Comparison of ENCODE assay signal across 1 cellular context in the genomic region with DNA sequence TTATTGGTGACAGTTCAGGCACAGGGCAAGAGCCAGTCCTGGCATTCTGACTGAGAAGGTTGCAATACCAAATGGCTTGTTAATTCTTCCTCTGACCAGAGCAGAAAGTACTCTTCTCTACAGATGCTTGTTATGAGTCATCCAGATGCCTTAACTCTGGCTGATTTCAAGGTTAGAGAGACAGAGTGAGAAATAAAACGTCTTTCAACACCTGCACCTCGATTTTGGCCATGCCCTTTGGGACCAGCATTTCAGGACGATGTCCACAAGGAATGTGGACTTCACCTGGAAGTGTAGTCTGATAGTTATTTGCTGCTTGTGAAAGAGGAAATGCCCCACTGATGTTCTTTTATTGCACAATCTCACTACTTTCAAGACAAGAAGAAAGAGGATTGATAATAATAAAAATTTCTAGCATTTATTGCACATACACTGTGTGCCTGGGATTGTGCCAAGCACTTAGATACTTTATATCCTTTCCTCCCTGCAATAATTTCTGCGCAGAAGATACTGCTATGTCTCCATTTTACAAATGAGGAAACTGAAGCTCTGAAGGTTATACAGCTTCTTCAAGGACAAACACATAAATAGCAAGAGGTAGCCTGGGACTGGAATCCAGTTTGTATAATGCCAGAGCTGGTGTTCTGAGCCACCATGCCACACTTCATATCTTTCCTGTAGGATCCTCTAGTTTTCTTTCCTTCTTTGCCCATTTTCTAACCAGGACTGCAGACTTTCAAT.
TF ChIP-seq lines count a peak whose summit lies in the region.

No MANE protein-coding gene starts in this region.

TF ChIP-seq in HepG2, 621 proteins besides CTCF, POLR2A, EP300 and RAD21 (continued from another document):
- TF ChIP-seq, protein P1, sequence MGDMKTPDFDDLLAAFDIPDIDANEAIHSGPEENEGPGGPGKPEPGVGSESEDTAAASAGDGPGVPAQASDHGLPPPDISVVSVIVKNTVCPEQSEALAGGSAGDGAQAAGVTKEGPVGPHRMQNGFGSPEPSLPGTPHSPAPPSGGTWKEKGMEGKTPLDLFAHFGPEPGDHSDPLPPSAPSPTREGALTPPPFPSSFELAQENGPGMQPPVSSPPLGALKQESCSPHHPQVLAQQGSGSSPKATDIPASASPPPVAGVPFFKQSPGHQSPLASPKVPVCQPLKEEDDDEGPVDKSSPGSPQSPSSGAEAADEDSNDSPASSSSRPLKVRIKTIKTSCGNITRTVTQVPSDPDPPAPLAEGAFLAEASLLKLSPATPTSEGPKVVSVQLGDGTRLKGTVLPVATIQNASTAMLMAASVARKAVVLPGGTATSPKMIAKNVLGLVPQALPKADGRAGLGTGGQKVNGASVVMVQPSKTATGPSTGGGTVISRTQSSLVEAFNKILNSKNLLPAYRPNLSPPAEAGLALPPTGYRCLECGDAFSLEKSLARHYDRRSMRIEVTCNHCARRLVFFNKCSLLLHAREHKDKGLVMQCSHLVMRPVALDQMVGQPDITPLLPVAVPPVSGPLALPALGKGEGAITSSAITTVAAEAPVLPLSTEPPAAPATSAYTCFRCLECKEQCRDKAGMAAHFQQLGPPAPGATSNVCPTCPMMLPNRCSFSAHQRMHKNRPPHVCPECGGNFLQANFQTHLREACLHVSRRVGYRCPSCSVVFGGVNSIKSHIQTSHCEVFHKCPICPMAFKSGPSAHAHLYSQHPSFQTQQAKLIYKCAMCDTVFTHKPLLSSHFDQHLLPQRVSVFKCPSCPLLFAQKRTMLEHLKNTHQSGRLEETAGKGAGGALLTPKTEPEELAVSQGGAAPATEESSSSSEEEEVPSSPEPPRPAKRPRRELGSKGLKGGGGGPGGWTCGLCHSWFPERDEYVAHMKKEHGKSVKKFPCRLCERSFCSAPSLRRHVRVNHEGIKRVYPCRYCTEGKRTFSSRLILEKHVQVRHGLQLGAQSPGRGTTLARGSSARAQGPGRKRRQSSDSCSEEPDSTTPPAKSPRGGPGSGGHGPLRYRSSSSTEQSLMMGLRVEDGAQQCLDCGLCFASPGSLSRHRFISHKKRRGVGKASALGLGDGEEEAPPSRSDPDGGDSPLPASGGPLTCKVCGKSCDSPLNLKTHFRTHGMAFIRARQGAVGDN (CRISPR knock-in tag; IDR thresholded peaks at IDR 0.05): no peak
- TF ChIP-seq HNF4A (CRISPR knock-in tag; IDR thresholded peaks at IDR 0.05) (peak; percentile 29; the same call in 1 of the 2 replicates), PHF21A (CRISPR knock-in tag; IDR thresholded peaks at IDR 0.05) (no peak), ZNF83 (CRISPR knock-in tag; IDR thresholded peaks at IDR 0.05; ENCODE audit: borderline replicate concordance) (no peak), CHD2 (IDR thresholded peaks at IDR 0.05; ENCODE audit: low read depth, low read length) (no peak), NCOA2 (CRISPR knock-in tag; IDR thresholded peaks at IDR 0.05) (0 out of 2 replicates have a peak, but pooled peaks have one; percentile 8), ZFP62 (CRISPR knock-in tag; IDR thresholded peaks at IDR 0.05) (no peak), ISX (CRISPR knock-in tag; conservative IDR thresholded peaks at IDR 0.05) (no peak), SMC3 (IDR thresholded peaks at IDR 0.05; ENCODE audit: low read length) (0 out of 2 replicates have a peak, but pooled peaks have one; percentile 3), CEBPG (CRISPR knock-in tag; IDR thresholded peaks at IDR 0.05) (peak; percentile 70), RFX1 (IDR thresholded peaks at IDR 0.05) (no peak), SRY (CRISPR knock-in tag; IDR thresholded peaks at IDR 0.05) (no peak), FOSL1 (CRISPR knock-in tag; IDR thresholded peaks at IDR 0.05; ENCODE audit: borderline replicate concordance) (peak; percentile 52; the same call in 1 of the 2 replicates), NFYB (CRISPR knock-in tag; IDR thresholded peaks at IDR 0.05) (no peak), RBFOX2 (IDR thresholded peaks at IDR 0.05; ENCODE audit: low read depth, low read length) (no peak), HDAC2 (CRISPR knock-in tag; IDR thresholded peaks at IDR 0.05) (0 out of 2 replicates have a peak, but pooled peaks have one; percentile 16), FOXK2 (IDR thresholded peaks at IDR 0.05) (no peak), ZNF382 (CRISPR knock-in tag; IDR thresholded peaks at IDR 0.05; ENCODE audit: borderline replicate concordance) (no peak), ZNF761 (CRISPR knock-in tag; conservative IDR thresholded peaks at IDR 0.05) (no peak), RFX3 (CRISPR knock-in tag; IDR thresholded peaks at IDR 0.05) (no peak), NR2F6 (IDR thresholded peaks at IDR 0.05) (no peak), NR2F6 (CRISPR knock-in tag; IDR thresholded peaks at IDR 0.05) (no peak), NFKB2 (CRISPR knock-in tag; IDR thresholded peaks at IDR 0.05; ENCODE audit: borderline replicate concordance) (no peak), JUND (CRISPR knock-in tag; IDR thresholded peaks at IDR 0.05) (peak; percentile 45; the same call in 1 of the 2 replicates), FOSL2 (CRISPR knock-in tag; IDR thresholded peaks at IDR 0.05) (peak; percentile 89), ZNF614 (CRISPR knock-in tag; IDR thresholded peaks at IDR 0.05; ENCODE audit: borderline replicate concordance) (0 out of 2 replicates have a peak, but pooled peaks have one; percentile 13), STAG1 (CRISPR knock-in tag; IDR thresholded peaks at IDR 0.05) (no peak), ZBTB21 (CRISPR knock-in tag; IDR thresholded peaks at IDR 0.05) (no peak), SMAD9 (CRISPR knock-in tag; IDR thresholded peaks at IDR 0.05) (no peak), ZNF30 (CRISPR knock-in tag; IDR thresholded peaks at IDR 0.05) (no peak), KAT2B (IDR thresholded peaks at IDR 0.05; ENCODE audit: borderline replicate concordance, low read depth, low read length) (no peak)
- TF ChIP-seq, protein P2, sequence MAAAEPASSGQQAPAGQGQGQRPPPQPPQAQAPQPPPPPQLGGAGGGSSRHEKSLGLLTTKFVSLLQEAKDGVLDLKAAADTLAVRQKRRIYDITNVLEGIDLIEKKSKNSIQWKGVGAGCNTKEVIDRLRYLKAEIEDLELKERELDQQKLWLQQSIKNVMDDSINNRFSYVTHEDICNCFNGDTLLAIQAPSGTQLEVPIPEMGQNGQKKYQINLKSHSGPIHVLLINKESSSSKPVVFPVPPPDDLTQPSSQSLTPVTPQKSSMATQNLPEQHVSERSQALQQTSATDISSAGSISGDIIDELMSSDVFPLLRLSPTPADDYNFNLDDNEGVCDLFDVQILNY (CRISPR knock-in tag; conservative IDR thresholded peaks at IDR 0.05): no peak
- TF ChIP-seq, protein P3, sequence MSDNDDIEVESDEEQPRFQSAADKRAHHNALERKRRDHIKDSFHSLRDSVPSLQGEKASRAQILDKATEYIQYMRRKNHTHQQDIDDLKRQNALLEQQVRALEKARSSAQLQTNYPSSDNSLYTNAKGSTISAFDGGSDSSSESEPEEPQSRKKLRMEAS (IDR thresholded peaks at IDR 0.05): 0 out of 2 replicates have a peak, but pooled peaks have one; percentile 15
